ENCODE assay signal across 8 cellular contexts in the genomic region with DNA sequence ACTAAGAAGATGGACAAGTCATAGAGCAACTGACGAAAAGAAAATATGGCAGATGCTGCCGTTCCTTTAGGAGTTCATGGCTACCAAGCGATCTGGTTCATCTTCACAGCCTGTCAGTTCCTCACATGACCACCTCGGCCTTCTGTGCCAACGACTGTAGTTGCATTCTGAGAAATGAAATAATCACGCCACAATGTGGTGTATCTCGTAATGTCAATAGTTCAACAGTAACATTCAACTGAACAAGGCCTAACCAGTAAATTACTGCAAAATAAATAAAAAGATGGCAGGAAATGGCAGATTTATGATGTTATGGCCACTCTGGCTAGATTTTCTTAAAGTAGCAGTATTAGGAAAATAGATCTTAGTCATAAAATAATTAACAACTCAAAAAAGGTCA. TPM values are rescaled to one million over a fixed set of nuclear protein-coding genes. Genes with fewer than 3 reads are reported as not detected.
DNase-seq lines count a peak whose midpoint lies in the region; ATAC-seq lines count a peak whose summit lies in the region.

No MANE protein-coding gene starts in this region.

- ATAC-seq in natural killer cell treated with Interleukin-12 subunit alpha and Interleukin-12 subunit beta and Interleukin-15 and Interleukin-18, amount 100 ng/mL, for 72 hours = peak; percentile 70 to 74
- no peak for ATAC-seq in HG03097 (IDR thresholded peaks at IDR 0.05; ENCODE audit: low FRiP score, unreplicated experiment)
- ATAC-seq in GM18520 (IDR thresholded peaks at IDR 0.05; ENCODE audit: unreplicated experiment) = no peak

- peaks cover 7% of the 10 kb centered on the region for H3K36me3 Mint-ChIP-seq in activated naive CD8-positive, alpha-beta T cell
- H3K36me3 Mint-ChIP-seq in natural killer cell treated with Interleukin-12 subunit alpha and Interleukin-12 subunit beta and Interleukin-15 and Interleukin-18, amount 100 ng/mL, for 72 hours = peaks cover 6% of the 10 kb centered on the region

- peak overlapping the region; percentile 75 for H3K4me3 Mint-ChIP-seq in activated naive CD8-positive, alpha-beta T cell
- peak overlapping the region; percentile 86 for H3K4me3 Mint-ChIP-seq in natural killer cell treated with Interleukin-12 subunit alpha and Interleukin-12 subunit beta and Interleukin-15 and Interleukin-18, amount 100 ng/mL, for 72 hours

- peak overlapping the region; percentile 91 for H3K27ac Mint-ChIP-seq in activated naive CD8-positive, alpha-beta T cell
- H3K27ac Mint-ChIP-seq in natural killer cell treated with Interleukin-12 subunit alpha and Interleukin-12 subunit beta and Interleukin-15 and Interleukin-18, amount 100 ng/mL, for 72 hours = peak overlapping the region in 1 of 2 donors; percentile 95

- DNase-seq in NCI-H1417 (lab: John Stamatoyannopoulos, UW) (peak in 2 of 3 experiments; percentile 12 to 71), NCI-H1417 treated with DMSO at 0.1 percent for 48 hours (lab: John Stamatoyannopoulos, UW) (no peak), SHP77 treated with DMSO at 0.1 percent for 48 hours (lab: John Stamatoyannopoulos, UW) (peak; percentile 66), NCI-H1694 (lab: John Stamatoyannopoulos, UW) (no peak)
- DNase-seq in natural killer cell treated with Interleukin-12 subunit alpha and Interleukin-12 subunit beta and Interleukin-15 and Interleukin-18, amount 100 ng/mL, for 72 hours (ENCODE audit: low spot score) = peak; percentile 76

- H3K27me3 Mint-ChIP-seq in activated naive CD8-positive, alpha-beta T cell = no peaks in the 10 kb centered on the region
- H3K27me3 Mint-ChIP-seq in natural killer cell treated with Interleukin-12 subunit alpha and Interleukin-12 subunit beta and Interleukin-15 and Interleukin-18, amount 100 ng/mL, for 72 hours = no peaks in the 10 kb centered on the region

- H3K9me3 Mint-ChIP-seq in activated naive CD8-positive, alpha-beta T cell (ENCODE audit: low read depth) = no peaks in the 10 kb centered on the region
- H3K9me3 Mint-ChIP-seq in natural killer cell treated with Interleukin-12 subunit alpha and Interleukin-12 subunit beta and Interleukin-15 and Interleukin-18, amount 100 ng/mL, for 72 hours = no peaks in the 10 kb centered on the region

- H3K4me1 Mint-ChIP-seq in activated naive CD8-positive, alpha-beta T cell (ENCODE audit: low read depth) = peaks cover 83% of the 10 kb centered on the region
- peaks cover 49 to 77% of the 10 kb centered on the region in 2 donors for H3K4me1 Mint-ChIP-seq in natural killer cell treated with Interleukin-12 subunit alpha and Interleukin-12 subunit beta and Interleukin-15 and Interleukin-18, amount 100 ng/mL, for 72 hours (ENCODE audit: low read depth in 2 of 2)

RNA-seq across cellular contexts. Expression of a gene that starts 4.4 kb away (rescaled TPM):
- 10 to 100 TPM; 11.6 to 24.0 TPM for total RNA-seq in natural killer cell treated with Interleukin-12 subunit alpha and Interleukin-12 subunit beta and Interleukin-15 and Interleukin-18, amount 100 ng/mL, for 72 hours

Comparison
In these comparisons a context has a peak if more than half of its experiments do, and no peak if none do; other contexts are left out.
1. DNase-seq: peak in NCI-H1417 (2 of 3), SHP77 treated with DMSO at 0.1 percent for 48 hours (single experiment) and natural killer cell treated with Interleukin-12 subunit alpha and Interleukin-12 subunit beta and Interleukin-15 and Interleukin-18, amount 100 ng/mL, for 72 hours (single experiment); none in NCI-H1417 treated with DMSO at 0.1 percent for 48 hours (single experiment) and NCI-H1694 (single experiment).
2. ATAC-seq: peak in natural killer cell treated with Interleukin-12 subunit alpha and Interleukin-12 subunit beta and Interleukin-15 and Interleukin-18, amount 100 ng/mL, for 72 hours (2 of 2); none in HG03097 (single experiment) and GM18520 (single experiment).